Comparison of ENCODE assay signal across 9 cellular contexts in the genomic region with DNA sequence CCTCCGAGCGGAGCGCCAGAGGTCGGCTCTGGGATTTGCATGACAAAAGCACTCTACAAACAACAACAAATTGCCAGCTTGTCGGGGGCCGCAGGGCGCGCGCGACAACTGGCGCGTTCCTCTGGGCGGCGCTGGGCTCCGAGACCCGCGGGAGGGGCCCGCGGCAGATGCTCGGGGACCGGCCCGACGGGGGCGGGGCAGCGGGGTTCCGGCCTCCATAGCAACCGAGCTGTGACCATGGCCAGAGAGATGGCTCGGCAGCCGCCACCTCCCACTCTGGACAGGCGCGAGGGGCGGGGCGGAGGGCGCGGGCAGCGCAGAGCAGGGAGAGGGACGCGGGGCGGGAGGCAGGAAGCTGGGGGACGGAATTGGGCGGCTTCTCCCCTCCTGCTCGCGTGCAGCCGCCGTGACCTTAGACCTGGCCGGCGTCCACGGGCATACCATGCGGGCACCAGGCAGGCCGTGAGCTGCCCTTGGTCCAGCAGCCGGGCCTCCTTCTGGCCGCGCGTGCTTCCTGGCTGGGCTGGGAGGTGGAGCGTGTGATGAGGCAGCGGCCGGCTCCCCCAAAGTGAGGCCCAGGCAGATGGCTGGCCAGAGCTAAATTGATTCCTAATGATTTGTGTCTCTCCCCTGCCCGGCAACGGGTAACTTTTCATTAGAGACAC.
DNase-seq lines count a peak whose midpoint lies in the region; ATAC-seq and TF ChIP-seq lines count a peak whose summit lies in the region.
"Had no signal": no experiment of that assay in that cellular context is flagged by ENCODE, and none has a peak within 500 bp of the region (broad histone marks: within the 10 kb centered on the region; RNA-seq: fewer than 3 reads in every experiment).

No MANE protein-coding gene starts in this region.

- no peak for ATAC-seq in activated CD8-positive, alpha-beta T cell treated with anti-CD3 and anti-CD28 coated beads for 36 hours
- ATAC-seq in activated CD8-positive, alpha-beta T cell treated with anti-CD3 and anti-CD28 coated beads, Interleukin-2, amount 10 ng/mL, durations not matched to agents 7 days and 5 days = no peak

- H3K9ac ChIP-seq in iPS-20b (ENCODE audit: low read depth, low read length) = no peak overlapping the region; the same call in 1 of the 2 replicates

- 2 to 3% methylated on average over 59 of the region's 59 CpGs for WGBS in sigmoid colon, 2 donors

- no peak for TF ChIP-seq POLR2A in sigmoid colon (IDR thresholded peaks at IDR 0.05)

- no peaks in the 10 kb centered on the region for H3K9me3 Mint-ChIP-seq in activated CD8-positive, alpha-beta T cell treated with anti-CD3 and anti-CD28 coated beads for 36 hours
- H3K9me3 Mint-ChIP-seq in activated CD8-positive, alpha-beta T cell treated with anti-CD3 and anti-CD28 coated beads, Interleukin-2, amount 10 ng/mL, durations not matched to agents 7 days and 5 days (ENCODE audit: insufficient read depth) = no peaks in the 10 kb centered on the region

- H3K4me1 ChIP-seq in iPS-20b (ENCODE audit: insufficient read depth, low read length) = peaks cover 10% of the 10 kb centered on the region; the same call in 1 of the 2 replicates
- peaks cover 0 to 15% (median 13%) of the 10 kb centered on the region in 4 donors for H3K4me1 ChIP-seq in sigmoid colon

- TF ChIP-seq CTCF in activated CD8-positive, alpha-beta T cell treated with anti-CD3 and anti-CD28 coated beads for 36 hours (IDR thresholded peaks at IDR 0.05) = no peak
- TF ChIP-seq CTCF in cardiac fibroblast (IDR thresholded peaks at IDR 0.05; ENCODE audit: low read depth, low read length) = no peak
- no peak for TF ChIP-seq CTCF in sigmoid colon (IDR thresholded peaks at IDR 0.05)

- H3K36me3 ChIP-seq in iPS-20b (ENCODE audit: insufficient read depth, low read depth, low read length) (no peaks in the 10 kb centered on the region), sigmoid colon (no peaks in the 10 kb centered on the region)

- H3K27ac ChIP-seq in iPS-20b (ENCODE audit: low read length) = no peak overlapping the region
- H3K27ac ChIP-seq in sigmoid colon = no peak overlapping the region

- H3K4me3 Mint-ChIP-seq in activated CD8-positive, alpha-beta T cell treated with anti-CD3 and anti-CD28 coated beads for 36 hours = no peak overlapping the region
- H3K4me3 Mint-ChIP-seq in activated CD8-positive, alpha-beta T cell treated with anti-CD3 and anti-CD28 coated beads, Interleukin-2, amount 10 ng/mL, durations not matched to agents 7 days and 5 days = no peak overlapping the region

- intact Hi-C loops in activated CD8-positive, alpha-beta T cell treated with anti-CD3 and anti-CD28 coated beads for 36 hours (cut with micrococcal nuclease) = no loop called here
- intact Hi-C loops in sigmoid colon (cut with DNase I) = no loop called here

- H3K4me3 ChIP-seq in cardiac fibroblast (replicated peaks in 1 of 2; ENCODE audit: low read depth in 2 of 2, low read length in 2 of 2) (peak overlapping the region; percentile 28 to 38), iPS-20b (ENCODE audit: low read length) (peak overlapping the region; percentile 65), sigmoid colon (peak overlapping the region; percentile 14 to 51 (median 44))

- H3K27ac Mint-ChIP-seq in activated CD8-positive, alpha-beta T cell treated with anti-CD3 and anti-CD28 coated beads for 36 hours = no peak overlapping the region
- no peak overlapping the region for H3K27ac Mint-ChIP-seq in activated CD8-positive, alpha-beta T cell treated with anti-CD3 and anti-CD28 coated beads, Interleukin-2, amount 10 ng/mL, durations not matched to agents 7 days and 5 days

- DNase-seq in activated CD8-positive, alpha-beta T cell treated with anti-CD3 and anti-CD28 coated beads for 36 hours = peak; percentile 7
- DNase-seq in activated CD8-positive, alpha-beta T cell treated with anti-CD3 and anti-CD28 coated beads, Interleukin-2, amount 10 ng/mL, durations not matched to agents 7 days and 5 days = no peak
- DNase-seq in NCI-H2227 (lab: John Stamatoyannopoulos, UW; ENCODE audit: unreplicated experiment) (peak; percentile 93), cardiac fibroblast (ENCODE audit: low read depth in 2 of 2) (peak; percentile 26 to 95), sigmoid colon (peak; percentile 79)
- no peak for DNase-seq in activated naive CD4-positive, alpha-beta T cell treated with anti-CD3 and anti-CD28 coated beads, Interleukin-2, amount 50 U/mL, for 16 hours
- DNase-seq in activated naive CD4-positive, alpha-beta T cell (lab: John Stamatoyannopoulos, UW) = no peak
- DNase-seq: DND-41 had no signal

- peaks cover 12% of the 10 kb centered on the region for H3K9me3 ChIP-seq in iPS-20b (ENCODE audit: insufficient read depth, low read depth, low read length)
- H3K9me3 ChIP-seq in sigmoid colon = peaks cover 0 to 3% (median 0%) of the 10 kb centered on the region in 4 donors

- CTCF ChIA-PET in activated CD8-positive, alpha-beta T cell treated with anti-CD3 and anti-CD28 coated beads for 36 hours (lab: Charles Lee) = no interaction called here
- CTCF ChIA-PET in activated CD8-positive, alpha-beta T cell treated with anti-CD3 and anti-CD28 coated beads, Interleukin-2, amount 10 ng/mL, durations not matched to agents 7 days and 5 days (lab: Charles Lee) = no interaction called here

- TF ChIP-seq EP300 in sigmoid colon (IDR thresholded peaks at IDR 0.05) = no peak

- POLR2A ChIA-PET in activated CD8-positive, alpha-beta T cell treated with anti-CD3 and anti-CD28 coated beads for 36 hours (lab: Charles Lee) = no interaction called here
- POLR2A ChIA-PET in activated CD8-positive, alpha-beta T cell treated with anti-CD3 and anti-CD28 coated beads, Interleukin-2, amount 10 ng/mL, durations not matched to agents 7 days and 5 days (lab: Charles Lee) = no interaction called here

- no peaks in the 10 kb centered on the region for H3K4me1 Mint-ChIP-seq in activated CD8-positive, alpha-beta T cell treated with anti-CD3 and anti-CD28 coated beads for 36 hours (ENCODE audit: low read depth)
- H3K4me1 Mint-ChIP-seq in activated CD8-positive, alpha-beta T cell treated with anti-CD3 and anti-CD28 coated beads, Interleukin-2, amount 10 ng/mL, durations not matched to agents 7 days and 5 days (ENCODE audit: low read depth) = no peaks in the 10 kb centered on the region

- H3K27me3 ChIP-seq in iPS-20b (ENCODE audit: insufficient read depth, low read length) (peaks cover 77% of the 10 kb centered on the region), sigmoid colon (peaks cover 0 to 14% (median 0%) of the 10 kb centered on the region in 3 donors)

- no peaks in the 10 kb centered on the region for H3K36me3 Mint-ChIP-seq in activated CD8-positive, alpha-beta T cell treated with anti-CD3 and anti-CD28 coated beads for 36 hours (ENCODE audit: low read depth)
- no peaks in the 10 kb centered on the region for H3K36me3 Mint-ChIP-seq in activated CD8-positive, alpha-beta T cell treated with anti-CD3 and anti-CD28 coated beads, Interleukin-2, amount 10 ng/mL, durations not matched to agents 7 days and 5 days (ENCODE audit: low read depth)

- H3K27me3 Mint-ChIP-seq in activated CD8-positive, alpha-beta T cell treated with anti-CD3 and anti-CD28 coated beads for 36 hours = peaks cover 23% of the 10 kb centered on the region
- H3K27me3 Mint-ChIP-seq in activated CD8-positive, alpha-beta T cell treated with anti-CD3 and anti-CD28 coated beads, Interleukin-2, amount 10 ng/mL, durations not matched to agents 7 days and 5 days (ENCODE audit: low read depth) = peaks cover 18% of the 10 kb centered on the region

Comparison
In these comparisons a context has a peak if more than half of its experiments do, and no peak if none do; other contexts are left out.
1. DNase-seq: peak in activated CD8-positive, alpha-beta T cell treated with anti-CD3 and anti-CD28 coated beads for 36 hours (single experiment), NCI-H2227 (single experiment), cardiac fibroblast (2 of 2) and sigmoid colon (single experiment); none in activated CD8-positive, alpha-beta T cell treated with anti-CD3 and anti-CD28 coated beads, Interleukin-2, amount 10 ng/mL, durations not matched to agents 7 days and 5 days (single experiment), activated naive CD4-positive, alpha-beta T cell treated with anti-CD3 and anti-CD28 coated beads, Interleukin-2, amount 50 U/mL, for 16 hours (single experiment) and activated naive CD4-positive, alpha-beta T cell (0 of 4).
2. Peak in every context shown above with its lines, with median percentiles within 50 percentile points of each other: H3K4me3 ChIP-seq.